ENCODE assay signal across 1 cellular context in genomic region chr4:151459380-151459779, GRCh38.
TF ChIP-seq lines count a peak whose summit lies in the region.

No MANE protein-coding gene starts in this region.

TF ChIP-seq in H1, 55 proteins besides CTCF, POLR2A, EP300 and RAD21 (continued from another document):
- TF ChIP-seq SP4 (IDR thresholded peaks at IDR 0.05; ENCODE audit: low read length) (no peak), KDM5A (IDR thresholded peaks at IDR 0.05; ENCODE audit: low read length) (no peak), CTBP2 (IDR thresholded peaks at IDR 0.05; ENCODE audit: borderline replicate concordance, insufficient read depth, insufficient read length, low read length) (no peak), TBP (IDR thresholded peaks at IDR 0.05; ENCODE audit: low read depth, low read length) (no peak), USF2 (IDR thresholded peaks at IDR 0.05; ENCODE audit: low read length) (no peak)
